ENCODE assay signal across 1 cellular context in genomic region chr11:19712281-19713220, GRCh38.
TF ChIP-seq lines count a peak whose summit lies in the region.

Gene NAV2 (plus strand): TSS chr11:19712837. CDS start chr11:19713696, 859 bp downstream.

TF ChIP-seq in HEK293, 187 proteins besides CTCF, POLR2A, EP300 and RAD21 (continued from another document and continues in another):
- TF ChIP-seq, protein P1, sequence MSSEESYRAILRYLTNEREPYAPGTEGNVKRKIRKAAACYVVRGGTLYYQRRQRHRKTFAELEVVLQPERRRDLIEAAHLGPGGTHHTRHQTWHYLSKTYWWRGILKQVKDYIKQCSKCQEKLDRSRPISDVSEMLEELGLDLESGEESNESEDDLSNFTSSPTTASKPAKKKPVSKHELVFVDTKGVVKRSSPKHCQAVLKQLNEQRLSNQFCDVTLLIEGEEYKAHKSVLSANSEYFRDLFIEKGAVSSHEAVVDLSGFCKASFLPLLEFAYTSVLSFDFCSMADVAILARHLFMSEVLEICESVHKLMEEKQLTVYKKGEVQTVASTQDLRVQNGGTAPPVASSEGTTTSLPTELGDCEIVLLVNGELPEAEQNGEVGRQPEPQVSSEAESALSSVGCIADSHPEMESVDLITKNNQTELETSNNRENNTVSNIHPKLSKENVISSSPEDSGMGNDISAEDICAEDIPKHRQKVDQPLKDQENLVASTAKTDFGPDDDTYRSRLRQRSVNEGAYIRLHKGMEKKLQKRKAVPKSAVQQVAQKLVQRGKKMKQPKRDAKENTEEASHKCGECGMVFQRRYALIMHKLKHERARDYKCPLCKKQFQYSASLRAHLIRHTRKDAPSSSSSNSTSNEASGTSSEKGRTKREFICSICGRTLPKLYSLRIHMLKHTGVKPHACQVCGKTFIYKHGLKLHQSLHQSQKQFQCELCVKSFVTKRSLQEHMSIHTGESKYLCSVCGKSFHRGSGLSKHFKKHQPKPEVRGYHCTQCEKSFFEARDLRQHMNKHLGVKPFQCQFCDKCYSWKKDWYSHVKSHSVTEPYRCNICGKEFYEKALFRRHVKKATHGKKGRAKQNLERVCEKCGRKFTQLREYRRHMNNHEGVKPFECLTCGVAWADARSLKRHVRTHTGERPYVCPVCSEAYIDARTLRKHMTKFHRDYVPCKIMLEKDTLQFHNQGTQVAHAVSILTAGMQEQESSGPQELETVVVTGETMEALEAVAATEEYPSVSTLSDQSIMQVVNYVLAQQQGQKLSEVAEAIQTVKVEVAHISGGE (tag by site-specific recombination; conservative IDR thresholded peaks at IDR 0.05; ENCODE audit: low read depth), result no peak
- no peak for TF ChIP-seq ZNF132 (tag by site-specific recombination; IDR thresholded peaks at IDR 0.05; ENCODE audit: borderline replicate concordance)
- TF ChIP-seq ZNF37A (tag by site-specific recombination; IDR thresholded peaks at IDR 0.05), result no peak
- no peak for TF ChIP-seq ZNF621 (tag by site-specific recombination; IDR thresholded peaks at IDR 0.05)
- no peak for TF ChIP-seq ZNF488 (tag by site-specific recombination; IDR thresholded peaks at IDR 0.05)
- 0 out of 2 replicates have a peak, but pooled peaks have one; percentile 13 for TF ChIP-seq ZFHX2 (tag by site-specific recombination; conservative IDR thresholded peaks at IDR 0.05)
- no peak for TF ChIP-seq SCRT1 (tag by site-specific recombination; IDR thresholded peaks at IDR 0.05; ENCODE audit: borderline replicate concordance)
- TF ChIP-seq KLF1 (tag by site-specific recombination; IDR thresholded peaks at IDR 0.05), result peak; percentile 61
- TF ChIP-seq ZNF146 (tag by site-specific recombination; IDR thresholded peaks at IDR 0.05), result no peak
- no peak for TF ChIP-seq ZNF362 (tag by site-specific recombination; IDR thresholded peaks at IDR 0.05)
- no peak for TF ChIP-seq ZNF544 (tag by site-specific recombination; IDR thresholded peaks at IDR 0.05)
- TF ChIP-seq ZNF391 (tag by site-specific recombination; IDR thresholded peaks at IDR 0.05; ENCODE audit: borderline replicate concordance, low read depth), result peak; percentile 87; the same call in 1 of the 2 replicates
- TF ChIP-seq ZNF560 (tag by site-specific recombination; IDR thresholded peaks at IDR 0.05; ENCODE audit: borderline replicate concordance), result no peak
- TF ChIP-seq, protein P2, sequence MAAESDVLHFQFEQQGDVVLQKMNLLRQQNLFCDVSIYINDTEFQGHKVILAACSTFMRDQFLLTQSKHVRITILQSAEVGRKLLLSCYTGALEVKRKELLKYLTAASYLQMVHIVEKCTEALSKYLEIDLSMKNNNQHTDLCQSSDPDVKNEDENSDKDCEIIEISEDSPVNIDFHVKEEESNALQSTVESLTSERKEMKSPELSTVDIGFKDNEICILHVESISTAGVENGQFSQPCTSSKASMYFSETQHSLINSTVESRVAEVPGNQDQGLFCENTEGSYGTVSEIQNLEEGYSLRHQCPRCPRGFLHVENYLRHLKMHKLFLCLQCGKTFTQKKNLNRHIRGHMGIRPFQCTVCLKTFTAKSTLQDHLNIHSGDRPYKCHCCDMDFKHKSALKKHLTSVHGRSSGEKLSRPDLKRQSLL (tag by site-specific recombination; IDR thresholded peaks at IDR 0.05), result no peak
- TF ChIP-seq TCF7L2 (IDR thresholded peaks at IDR 0.05; ENCODE audit: borderline replicate concordance, low read depth, low read length), result no peak
- TF ChIP-seq ZNF626 (tag by site-specific recombination; IDR thresholded peaks at IDR 0.05), result no peak
- TF ChIP-seq ZBTB21 (tag by site-specific recombination; IDR thresholded peaks at IDR 0.05), result no peak
- no peak for TF ChIP-seq ZNF175 (tag by site-specific recombination; IDR thresholded peaks at IDR 0.05)
- TF ChIP-seq ZNF561 (tag by site-specific recombination; IDR thresholded peaks at IDR 0.05; ENCODE audit: borderline replicate concordance), result peak; percentile 83; the same call in 1 of the 2 replicates
- peak; percentile 86 for TF ChIP-seq ZNF341 (tag by site-specific recombination; IDR thresholded peaks at IDR 0.05; ENCODE audit: low read depth)
- no peak for TF ChIP-seq ZNF112 (tag by site-specific recombination; IDR thresholded peaks at IDR 0.05)
- TF ChIP-seq ZNF701 (tag by site-specific recombination; IDR thresholded peaks at IDR 0.05), result no peak
- TF ChIP-seq ZNF596 (tag by site-specific recombination; IDR thresholded peaks at IDR 0.05), result no peak
- no peak for TF ChIP-seq PRDM2 (tag by site-specific recombination; IDR thresholded peaks at IDR 0.05; ENCODE audit: borderline replicate concordance)
- TF ChIP-seq ZNF530 (tag by site-specific recombination; IDR thresholded peaks at IDR 0.05; ENCODE audit: low read depth), result no peak
- no peak for TF ChIP-seq ZNF830 (tag by site-specific recombination; IDR thresholded peaks at IDR 0.05; ENCODE audit: low read depth)
- TF ChIP-seq ZNF266 (tag by site-specific recombination; IDR thresholded peaks at IDR 0.05; ENCODE audit: low read depth), result no peak
- TF ChIP-seq FEZF1 (tag by site-specific recombination; IDR thresholded peaks at IDR 0.05), result peak; percentile 82
- TF ChIP-seq GLI4 (tag by site-specific recombination; IDR thresholded peaks at IDR 0.05), result 0 out of 2 replicates have a peak, but pooled peaks have one; percentile 17
- no peak for TF ChIP-seq ZNF354C (tag by site-specific recombination; IDR thresholded peaks at IDR 0.05; ENCODE audit: borderline replicate concordance, low read depth)
- no peak for TF ChIP-seq HOXD13 (CRISPR knock-in tag; IDR thresholded peaks at IDR 0.05; ENCODE audit: borderline replicate concordance)
- peak; percentile 68; the same call in 1 of the 2 replicates for TF ChIP-seq KLF16 (tag by site-specific recombination; IDR thresholded peaks at IDR 0.05)
- TF ChIP-seq, protein P3, sequence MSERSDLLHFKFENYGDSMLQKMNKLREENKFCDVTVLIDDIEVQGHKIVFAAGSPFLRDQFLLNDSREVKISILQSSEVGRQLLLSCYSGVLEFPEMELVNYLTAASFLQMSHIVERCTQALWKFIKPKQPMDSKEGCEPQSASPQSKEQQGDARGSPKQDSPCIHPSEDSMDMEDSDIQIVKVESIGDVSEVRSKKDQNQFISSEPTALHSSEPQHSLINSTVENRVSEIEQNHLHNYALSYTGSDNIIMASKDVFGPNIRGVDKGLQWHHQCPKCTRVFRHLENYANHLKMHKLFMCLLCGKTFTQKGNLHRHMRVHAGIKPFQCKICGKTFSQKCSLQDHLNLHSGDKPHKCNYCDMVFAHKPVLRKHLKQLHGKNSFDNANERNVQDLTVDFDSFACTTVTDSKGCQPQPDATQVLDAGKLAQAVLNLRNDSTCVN (tag by site-specific recombination; optimal IDR thresholded peaks at IDR 0.05), result peak; percentile 91
- TF ChIP-seq ZEB2 (tag by site-specific recombination; IDR thresholded peaks at IDR 0.05), result peak; percentile 81; the same call in 1 of the 2 replicates
- no peak for TF ChIP-seq ZNF645 (tag by site-specific recombination; IDR thresholded peaks at IDR 0.05)
- TF ChIP-seq ZNF398 (tag by site-specific recombination; IDR thresholded peaks at IDR 0.05), result no peak
- no peak for TF ChIP-seq ZNF155 (tag by site-specific recombination; IDR thresholded peaks at IDR 0.05)
- peak; percentile 75; the same call in 1 of the 2 replicates for TF ChIP-seq YY1 (tag by site-specific recombination; IDR thresholded peaks at IDR 0.05)
- 0 out of 2 replicates have a peak, but pooled peaks have one; percentile 44 for TF ChIP-seq ZNF610 (tag by site-specific recombination; IDR thresholded peaks at IDR 0.05; ENCODE audit: borderline replicate concordance)
- TF ChIP-seq ZNF529 (tag by site-specific recombination; IDR thresholded peaks at IDR 0.05; ENCODE audit: insufficient replicate concordance), result no peak
- TF ChIP-seq ZNF768 (tag by site-specific recombination; IDR thresholded peaks at IDR 0.05), result no peak
- TF ChIP-seq ZNF114 (tag by site-specific recombination; IDR thresholded peaks at IDR 0.05), result no peak
- no peak; the same call in 1 of the 2 replicates for TF ChIP-seq ZNF777 (tag by site-specific recombination; IDR thresholded peaks at IDR 0.05; ENCODE audit: borderline replicate concordance)
- peak; percentile 72 for TF ChIP-seq KLF8 (tag by site-specific recombination; IDR thresholded peaks at IDR 0.05)
- no peak for TF ChIP-seq BCL11B (tag by site-specific recombination; IDR thresholded peaks at IDR 0.05; ENCODE audit: low read depth)
- TF ChIP-seq REPIN1 (tag by site-specific recombination; IDR thresholded peaks at IDR 0.05; ENCODE audit: low read depth), result no peak
- TF ChIP-seq OVOL3 (tag by site-specific recombination; IDR thresholded peaks at IDR 0.05), result peak; percentile 79
